In the genomic region with DNA sequence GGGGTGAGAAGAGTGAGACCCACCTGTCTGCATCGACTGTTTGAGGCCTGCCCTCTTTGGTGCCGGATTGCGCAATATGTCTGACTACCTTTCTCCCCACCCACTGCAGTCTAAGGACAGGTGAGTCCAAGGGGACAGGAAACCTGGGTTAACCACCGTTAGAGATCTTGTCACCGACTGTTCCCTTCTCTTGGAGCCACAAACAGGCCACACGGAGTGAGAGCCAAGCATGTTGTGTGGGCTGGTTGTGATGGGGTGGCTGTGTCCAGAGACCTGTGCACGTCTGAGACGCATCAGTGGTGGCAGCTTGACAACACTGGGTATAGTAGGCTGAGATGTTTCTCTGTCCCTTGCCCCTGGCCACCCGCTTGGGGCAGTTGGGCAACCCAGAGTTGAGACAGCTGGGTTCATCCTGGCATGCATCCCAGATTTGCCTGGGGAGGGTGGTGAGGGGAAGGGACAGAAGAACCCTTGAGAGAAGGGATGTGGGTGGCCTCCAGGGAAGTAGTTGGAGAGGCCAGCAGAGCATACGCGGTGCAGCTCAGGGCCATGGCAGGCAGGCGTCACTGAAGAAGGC, we compare ENCODE assay signal across 9 cellular contexts. TPM values are rescaled to one million over a fixed set of nuclear protein-coding genes. Genes with fewer than 3 reads are reported as not detected.
DNase-seq lines count a peak whose midpoint lies in the region; ATAC-seq and TF ChIP-seq lines count a peak whose summit lies in the region.
"Had no signal": no experiment of that assay in that cellular context is flagged by ENCODE, and none has a peak within 500 bp of the region (broad histone marks: within the 10 kb centered on the region; RNA-seq: fewer than 3 reads in every experiment).

No MANE protein-coding gene starts in this region.

- H3K36me3 ChIP-seq in left lung (no peaks in the 10 kb centered on the region), tibial artery (no peaks in the 10 kb centered on the region)
- H3K36me3 ChIP-seq: ovary had no signal

- H3K27me3 ChIP-seq in left lung (no peaks in the 10 kb centered on the region), tibial artery (no peaks in the 10 kb centered on the region)
- H3K27me3 ChIP-seq: ovary had no signal

- H3K4me1 ChIP-seq in left lung (peaks cover 13 to 56% of the 10 kb centered on the region in 2 donors), tibial artery (peaks cover 0 to 100% (median 63%) of the 10 kb centered on the region in 4 donors)

- DNase-seq in NCI-H1092 treated with DMSO at 0.1 percent for 48 hours (lab: John Stamatoyannopoulos, UW), result peak; percentile 2
- DNase-seq in NCI-H1092 (lab: John Stamatoyannopoulos, UW), result no peak
- peak in 55 of 56 donors; percentile 25 to 93 (median 78) for DNase-seq in amygdala (lab: John Stamatoyannopoulos, UW)
- peak in 1 of 2 donors; percentile 81 for DNase-seq in left lung
- DNase-seq in tibial artery, result peak; percentile 87 to 94
- no peak for DNase-seq in SW 1271 (lab: John Stamatoyannopoulos, UW)
- no peak for DNase-seq in activated CD4-positive, alpha-beta T cell treated with anti-CD3 and anti-CD28 coated beads for 1 hour
- no peak for DNase-seq in NOMO-1 treated with DMSO at 0.1 percent for 48 hours (lab: John Stamatoyannopoulos, UW; ENCODE audit: unreplicated experiment)

- H3K4me3 ChIP-seq in left lung (no peak overlapping the region), tibial artery (no peak overlapping the region)
- H3K4me3 ChIP-seq: ovary had no signal

- H3K27ac ChIP-seq in left lung (no peak overlapping the region), tibial artery (peak overlapping the region; percentile 85 to 92)
- H3K27ac ChIP-seq: ovary had no signal

- TF ChIP-seq CTCF in left lung (IDR thresholded peaks at IDR 0.05) (no peak), tibial artery (IDR thresholded peaks at IDR 0.05) (no peak)

- ATAC-seq in left lung, result peak; percentile 80

- intact Hi-C loops in left lung (cut with DNase I), result no loop called here
- intact Hi-C loops in tibial artery (cut with DNase I; ENCODE audit: low total_unique reads), result no loop called here

- H3K9me3 ChIP-seq in left lung (no peaks in the 10 kb centered on the region), tibial artery (no peaks in the 10 kb centered on the region)
- H3K9me3 ChIP-seq: ovary had no signal

RNA-seq across cellular contexts. Expression of a gene that starts 21.4 kb away (rescaled TPM):
- 100 to 1,000 TPM; 259 to 338 TPM for total RNA-seq in left lung

Comparison
In these comparisons a context has a peak if more than half of its experiments do, and no peak if none do; other contexts are left out.
1. DNase-seq: peak in NCI-H1092 treated with DMSO at 0.1 percent for 48 hours (single experiment), amygdala (55 of 56) and tibial artery (2 of 2); none in NCI-H1092 (single experiment), SW 1271 (0 of 2), activated CD4-positive, alpha-beta T cell treated with anti-CD3 and anti-CD28 coated beads for 1 hour (single experiment) and NOMO-1 treated with DMSO at 0.1 percent for 48 hours (single experiment).
2. H3K27ac ChIP-seq: peak in tibial artery (2 of 2); none in left lung (0 of 2).